Comparison of ENCODE assay signal across 1 cellular context in the genomic region with DNA sequence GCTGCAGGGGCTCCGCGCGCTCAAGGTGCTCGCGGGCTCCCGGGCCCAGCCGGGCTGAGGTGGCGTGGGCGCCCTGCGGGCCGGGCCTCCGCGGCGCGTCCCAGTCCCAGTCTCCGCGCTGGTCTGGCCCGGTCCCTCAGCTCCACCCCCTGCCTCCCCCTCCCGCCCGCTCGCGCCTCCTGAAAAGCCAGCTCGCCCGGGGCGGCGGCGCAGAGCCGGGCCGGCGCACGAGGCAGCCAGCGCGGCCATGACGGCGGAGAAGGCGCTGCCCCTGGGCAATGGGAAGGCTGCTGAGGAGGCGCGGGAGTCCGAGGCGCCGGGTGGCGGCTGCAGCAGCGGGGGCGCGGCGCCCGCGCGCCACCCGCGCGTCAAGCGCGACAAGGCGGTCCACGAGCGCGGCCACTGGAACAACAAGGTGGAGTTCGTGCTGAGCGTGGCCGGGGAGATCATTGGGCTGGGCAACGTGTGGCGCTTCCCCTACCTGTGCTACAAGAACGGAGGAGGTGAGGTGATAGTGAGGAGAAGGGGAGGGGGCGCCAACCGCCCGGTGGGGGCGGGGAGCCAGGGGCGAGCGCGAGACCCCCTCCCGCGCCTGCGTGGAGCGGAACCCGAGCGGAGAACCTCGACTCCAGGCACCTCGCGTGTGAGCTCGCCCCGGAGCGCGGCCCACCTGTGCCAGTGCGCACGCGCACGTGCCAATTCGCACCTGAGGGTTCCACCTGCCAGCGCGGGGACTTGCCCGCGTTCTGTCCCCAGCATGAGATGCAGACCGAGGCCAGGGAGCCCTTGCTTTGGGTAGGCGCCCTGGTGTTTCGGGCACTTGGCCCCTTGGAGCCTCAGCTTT.
A peak's percentile ranks its signal among the peaks of the same experiment; 100 is the strongest.
TF ChIP-seq lines count a peak whose summit lies in the region.

Gene SLC6A11, plus strand, starts transcription at position 210 of the 844 bp plus-strand sequence. Its CDS starts 38 bp downstream, at position 248.

TF ChIP-seq in WTC11, 78 proteins besides CTCF, POLR2A, EP300 and RAD21 (continued from another document):
- TF ChIP-seq, protein P1, sequence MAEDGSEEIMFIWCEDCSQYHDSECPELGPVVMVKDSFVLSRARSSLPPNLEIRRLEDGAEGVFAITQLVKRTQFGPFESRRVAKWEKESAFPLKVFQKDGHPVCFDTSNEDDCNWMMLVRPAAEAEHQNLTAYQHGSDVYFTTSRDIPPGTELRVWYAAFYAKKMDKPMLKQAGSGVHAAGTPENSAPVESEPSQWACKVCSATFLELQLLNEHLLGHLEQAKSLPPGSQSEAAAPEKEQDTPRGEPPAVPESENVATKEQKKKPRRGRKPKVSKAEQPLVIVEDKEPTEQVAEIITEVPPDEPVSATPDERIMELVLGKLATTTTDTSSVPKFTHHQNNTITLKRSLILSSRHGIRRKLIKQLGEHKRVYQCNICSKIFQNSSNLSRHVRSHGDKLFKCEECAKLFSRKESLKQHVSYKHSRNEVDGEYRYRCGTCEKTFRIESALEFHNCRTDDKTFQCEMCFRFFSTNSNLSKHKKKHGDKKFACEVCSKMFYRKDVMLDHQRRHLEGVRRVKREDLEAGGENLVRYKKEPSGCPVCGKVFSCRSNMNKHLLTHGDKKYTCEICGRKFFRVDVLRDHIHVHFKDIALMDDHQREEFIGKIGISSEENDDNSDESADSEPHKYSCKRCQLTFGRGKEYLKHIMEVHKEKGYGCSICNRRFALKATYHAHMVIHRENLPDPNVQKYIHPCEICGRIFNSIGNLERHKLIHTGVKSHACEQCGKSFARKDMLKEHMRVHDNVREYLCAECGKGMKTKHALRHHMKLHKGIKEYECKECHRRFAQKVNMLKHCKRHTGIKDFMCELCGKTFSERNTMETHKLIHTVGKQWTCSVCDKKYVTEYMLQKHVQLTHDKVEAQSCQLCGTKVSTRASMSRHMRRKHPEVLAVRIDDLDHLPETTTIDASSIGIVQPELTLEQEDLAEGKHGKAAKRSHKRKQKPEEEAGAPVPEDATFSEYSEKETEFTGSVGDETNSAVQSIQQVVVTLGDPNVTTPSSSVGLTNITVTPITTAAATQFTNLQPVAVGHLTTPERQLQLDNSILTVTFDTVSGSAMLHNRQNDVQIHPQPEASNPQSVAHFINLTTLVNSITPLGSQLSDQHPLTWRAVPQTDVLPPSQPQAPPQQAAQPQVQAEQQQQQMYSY (CRISPR knock-in tag; IDR thresholded peaks at IDR 0.05), result 0 out of 2 replicates have a peak, but pooled peaks have one; percentile 14
- TF ChIP-seq, protein P2, sequence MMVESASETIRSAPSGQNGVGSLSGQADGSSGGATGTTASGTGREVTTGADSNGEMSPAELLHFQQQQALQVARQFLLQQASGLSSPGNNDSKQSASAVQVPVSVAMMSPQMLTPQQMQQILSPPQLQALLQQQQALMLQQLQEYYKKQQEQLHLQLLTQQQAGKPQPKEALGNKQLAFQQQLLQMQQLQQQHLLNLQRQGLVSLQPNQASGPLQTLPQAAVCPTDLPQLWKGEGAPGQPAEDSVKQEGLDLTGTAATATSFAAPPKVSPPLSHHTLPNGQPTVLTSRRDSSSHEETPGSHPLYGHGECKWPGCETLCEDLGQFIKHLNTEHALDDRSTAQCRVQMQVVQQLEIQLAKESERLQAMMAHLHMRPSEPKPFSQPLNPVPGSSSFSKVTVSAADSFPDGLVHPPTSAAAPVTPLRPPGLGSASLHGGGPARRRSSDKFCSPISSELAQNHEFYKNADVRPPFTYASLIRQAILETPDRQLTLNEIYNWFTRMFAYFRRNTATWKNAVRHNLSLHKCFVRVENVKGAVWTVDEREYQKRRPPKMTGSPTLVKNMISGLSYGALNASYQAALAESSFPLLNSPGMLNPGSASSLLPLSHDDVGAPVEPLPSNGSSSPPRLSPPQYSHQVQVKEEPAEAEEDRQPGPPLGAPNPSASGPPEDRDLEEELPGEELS (CRISPR knock-in tag; IDR thresholded peaks at IDR 0.05), result peak; percentile 92
- TF ChIP-seq, protein P3, sequence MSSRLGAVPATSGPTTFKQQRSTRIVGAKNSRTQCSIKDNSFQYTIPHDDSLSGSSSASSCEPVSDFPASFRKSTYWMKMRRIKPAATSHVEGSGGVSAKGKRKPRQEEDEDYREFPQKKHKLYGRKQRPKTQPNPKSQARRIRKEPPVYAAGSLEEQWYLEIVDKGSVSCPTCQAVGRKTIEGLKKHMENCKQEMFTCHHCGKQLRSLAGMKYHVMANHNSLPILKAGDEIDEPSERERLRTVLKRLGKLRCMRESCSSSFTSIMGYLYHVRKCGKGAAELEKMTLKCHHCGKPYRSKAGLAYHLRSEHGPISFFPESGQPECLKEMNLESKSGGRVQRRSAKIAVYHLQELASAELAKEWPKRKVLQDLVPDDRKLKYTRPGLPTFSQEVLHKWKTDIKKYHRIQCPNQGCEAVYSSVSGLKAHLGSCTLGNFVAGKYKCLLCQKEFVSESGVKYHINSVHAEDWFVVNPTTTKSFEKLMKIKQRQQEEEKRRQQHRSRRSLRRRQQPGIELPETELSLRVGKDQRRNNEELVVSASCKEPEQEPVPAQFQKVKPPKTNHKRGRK (CRISPR knock-in tag; IDR thresholded peaks at IDR 0.05; ENCODE audit: borderline replicate concordance), result no peak
- TF ChIP-seq FOXJ3 (CRISPR knock-in tag; IDR thresholded peaks at IDR 0.05; ENCODE audit: borderline replicate concordance), result 0 out of 2 replicates have a peak, but pooled peaks have one; percentile 37
- TF ChIP-seq ZNF138 (CRISPR knock-in tag; conservative IDR thresholded peaks at IDR 0.05), result peak; percentile 87
- no peak for TF ChIP-seq AR (CRISPR knock-in tag; IDR thresholded peaks at IDR 0.05)
- TF ChIP-seq ATF3 (CRISPR knock-in tag; conservative IDR thresholded peaks at IDR 0.05), result no peak
- TF ChIP-seq JAZF1 (CRISPR knock-in tag; IDR thresholded peaks at IDR 0.05), result no peak
- TF ChIP-seq TP53 (CRISPR knock-in tag; IDR thresholded peaks at IDR 0.05), result peak; percentile 75; the same call in 1 of the 2 replicates
- no peak for TF ChIP-seq ATF6 (CRISPR knock-in tag; IDR thresholded peaks at IDR 0.05)
- TF ChIP-seq NFE2L1 (CRISPR knock-in tag; IDR thresholded peaks at IDR 0.05), result peak; percentile 74; the same call in 1 of the 2 replicates
- no peak for TF ChIP-seq SMAD4 (CRISPR knock-in tag; IDR thresholded peaks at IDR 0.05)
- TF ChIP-seq FOXP1 (CRISPR knock-in tag; IDR thresholded peaks at IDR 0.05; ENCODE audit: borderline replicate concordance), result peak; percentile 96
- TF ChIP-seq PREB (CRISPR knock-in tag; IDR thresholded peaks at IDR 0.05; ENCODE audit: borderline replicate concordance), result no peak
- TF ChIP-seq, protein P4, sequence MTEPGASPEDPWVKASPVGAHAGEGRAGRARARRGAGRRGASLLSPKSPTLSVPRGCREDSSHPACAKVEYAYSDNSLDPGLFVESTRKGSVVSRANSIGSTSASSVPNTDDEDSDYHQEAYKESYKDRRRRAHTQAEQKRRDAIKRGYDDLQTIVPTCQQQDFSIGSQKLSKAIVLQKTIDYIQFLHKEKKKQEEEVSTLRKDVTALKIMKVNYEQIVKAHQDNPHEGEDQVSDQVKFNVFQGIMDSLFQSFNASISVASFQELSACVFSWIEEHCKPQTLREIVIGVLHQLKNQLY (CRISPR knock-in tag; IDR thresholded peaks at IDR 0.05), result no peak
- TF ChIP-seq FOXK1 (CRISPR knock-in tag; IDR thresholded peaks at IDR 0.05), result peak; percentile 62; the same call in 1 of the 2 replicates
- no peak for TF ChIP-seq USF2 (CRISPR knock-in tag; IDR thresholded peaks at IDR 0.05)
- TF ChIP-seq, protein P5, sequence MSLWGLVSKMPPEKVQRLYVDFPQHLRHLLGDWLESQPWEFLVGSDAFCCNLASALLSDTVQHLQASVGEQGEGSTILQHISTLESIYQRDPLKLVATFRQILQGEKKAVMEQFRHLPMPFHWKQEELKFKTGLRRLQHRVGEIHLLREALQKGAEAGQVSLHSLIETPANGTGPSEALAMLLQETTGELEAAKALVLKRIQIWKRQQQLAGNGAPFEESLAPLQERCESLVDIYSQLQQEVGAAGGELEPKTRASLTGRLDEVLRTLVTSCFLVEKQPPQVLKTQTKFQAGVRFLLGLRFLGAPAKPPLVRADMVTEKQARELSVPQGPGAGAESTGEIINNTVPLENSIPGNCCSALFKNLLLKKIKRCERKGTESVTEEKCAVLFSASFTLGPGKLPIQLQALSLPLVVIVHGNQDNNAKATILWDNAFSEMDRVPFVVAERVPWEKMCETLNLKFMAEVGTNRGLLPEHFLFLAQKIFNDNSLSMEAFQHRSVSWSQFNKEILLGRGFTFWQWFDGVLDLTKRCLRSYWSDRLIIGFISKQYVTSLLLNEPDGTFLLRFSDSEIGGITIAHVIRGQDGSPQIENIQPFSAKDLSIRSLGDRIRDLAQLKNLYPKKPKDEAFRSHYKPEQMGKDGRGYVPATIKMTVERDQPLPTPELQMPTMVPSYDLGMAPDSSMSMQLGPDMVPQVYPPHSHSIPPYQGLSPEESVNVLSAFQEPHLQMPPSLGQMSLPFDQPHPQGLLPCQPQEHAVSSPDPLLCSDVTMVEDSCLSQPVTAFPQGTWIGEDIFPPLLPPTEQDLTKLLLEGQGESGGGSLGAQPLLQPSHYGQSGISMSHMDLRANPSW (CRISPR knock-in tag; conservative IDR thresholded peaks at IDR 0.05; ENCODE audit: low read depth), result no peak
- TF ChIP-seq, protein P6, sequence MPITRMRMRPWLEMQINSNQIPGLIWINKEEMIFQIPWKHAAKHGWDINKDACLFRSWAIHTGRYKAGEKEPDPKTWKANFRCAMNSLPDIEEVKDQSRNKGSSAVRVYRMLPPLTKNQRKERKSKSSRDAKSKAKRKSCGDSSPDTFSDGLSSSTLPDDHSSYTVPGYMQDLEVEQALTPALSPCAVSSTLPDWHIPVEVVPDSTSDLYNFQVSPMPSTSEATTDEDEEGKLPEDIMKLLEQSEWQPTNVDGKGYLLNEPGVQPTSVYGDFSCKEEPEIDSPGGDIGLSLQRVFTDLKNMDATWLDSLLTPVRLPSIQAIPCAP (CRISPR knock-in tag; IDR thresholded peaks at IDR 0.05), result peak; percentile 94
- TF ChIP-seq ZNF317 (CRISPR knock-in tag; IDR thresholded peaks at IDR 0.05; ENCODE audit: borderline replicate concordance, low read depth), result no peak
- TF ChIP-seq TCF7 (CRISPR knock-in tag; IDR thresholded peaks at IDR 0.05; ENCODE audit: low read depth), result peak; percentile 74; the same call in 1 of the 2 replicates
- TF ChIP-seq CBFB (CRISPR knock-in tag; IDR thresholded peaks at IDR 0.05; ENCODE audit: low read depth), result no peak
- peak; percentile 88 for TF ChIP-seq ZBTB43 (CRISPR knock-in tag; IDR thresholded peaks at IDR 0.05)
- no peak for TF ChIP-seq CREM (CRISPR knock-in tag; IDR thresholded peaks at IDR 0.05)
- TF ChIP-seq ESRRA (CRISPR knock-in tag; IDR thresholded peaks at IDR 0.05; ENCODE audit: borderline replicate concordance), result 0 out of 2 replicates have a peak, but pooled peaks have one; percentile 53
